ENCODE assay signal across 20 cellular contexts in genomic region chr2:168208652-168209051, GRCh38. TPM values are rescaled to one million over a fixed set of nuclear protein-coding genes. Genes with fewer than 3 reads are reported as not detected.
A peak's percentile ranks its signal among the peaks of the same experiment; 100 is the strongest.
DNase-seq lines count a peak whose midpoint lies in the region; ATAC-seq, FAIRE-seq and TF ChIP-seq lines count a peak whose summit lies in the region.
"Had no signal": no experiment of that assay in that cellular context is flagged by ENCODE, and none has a peak within 500 bp of the region (broad histone marks: within the 10 kb centered on the region; RNA-seq: fewer than 3 reads in every experiment).

No MANE protein-coding gene starts in this region.

- no peak for FAIRE-seq in astrocyte (lab: Jason Lieb, UNC)
- FAIRE-seq: GM19239, urothelium cell line had no signal

- no peak overlapping the region for H2AFZ ChIP-seq in astrocyte (ENCODE audit: low read depth, low read length)
- H2AFZ ChIP-seq in trophoblast cell (ENCODE audit: insufficient read depth, low read length, poor library complexity), result no peak overlapping the region

- no peak overlapping the region for H2AK5ac ChIP-seq in trophoblast cell (ENCODE audit: low read length)

- H3K79me2 ChIP-seq in astrocyte (ENCODE audit: insufficient read depth, low read length) (peaks cover 56% of the 10 kb centered on the region), trophoblast cell (ENCODE audit: control insufficient read depth, insufficient read depth, low read length, poor library complexity) (no peaks in the 10 kb centered on the region)

- no peak for ATAC-seq in CD8-positive, alpha-beta T cell

- H4K12ac ChIP-seq in trophoblast cell (ENCODE audit: low read depth, low read length), result no peak overlapping the region

- H3K9me3 ChIP-seq in astrocyte (ENCODE audit: insufficient read depth, low read depth, low read length), result no peaks in the 10 kb centered on the region
- H3K9me3 ChIP-seq in trophoblast cell (ENCODE audit: insufficient read depth, low read depth, low read length), result no peaks in the 10 kb centered on the region
- H3K9me3 ChIP-seq in CD8-positive, alpha-beta T cell (ENCODE audit: low read length), result no peaks in the 10 kb centered on the region
- no peaks in the 10 kb centered on the region for H3K9me3 ChIP-seq in colonic mucosa
- H3K9me3 ChIP-seq: right atrium auricular region, stomach had no signal

- no peak overlapping the region for H3K4me2 ChIP-seq in astrocyte (ENCODE audit: low read length)
- H3K4me2 ChIP-seq in trophoblast cell (ENCODE audit: low read length), result no peak overlapping the region

- no peaks in the 10 kb centered on the region for H3K9me3 Mint-ChIP-seq in activated naive CD4-positive, alpha-beta T cell treated with anti-CD3 and anti-CD28 coated beads, Interleukin-2, amount 50 U/mL, for 24 hours
- H3K9me3 Mint-ChIP-seq in activated naive CD4-positive, alpha-beta T cell treated with anti-CD3 and anti-CD28 coated beads, Interleukin-2, amount 10 ng/mL, durations not matched to agents 7 days and 5 days, result no peaks in the 10 kb centered on the region
- H3K9me3 Mint-ChIP-seq in astrocyte (ENCODE audit: unreplicated experiment), result no peaks in the 10 kb centered on the region
- no peaks in the 10 kb centered on the region for H3K9me3 Mint-ChIP-seq in CD8-positive, alpha-beta T cell
- H3K9me3 Mint-ChIP-seq: immature natural killer cell had no signal

- TF ChIP-seq CTCF in astrocyte (IDR thresholded peaks at IDR 0.05; ENCODE audit: insufficient read depth, low read depth, low read length) (no peak), colonic mucosa (IDR thresholded peaks at IDR 0.05) (no peak)
- no peak for TF ChIP-seq CTCF in CD8-positive, alpha-beta T cell (IDR thresholded peaks at IDR 0.05)

- H3K36me3 Mint-ChIP-seq in activated naive CD4-positive, alpha-beta T cell treated with anti-CD3 and anti-CD28 coated beads, Interleukin-2, amount 50 U/mL, for 24 hours, result peaks cover 11% of the 10 kb centered on the region
- H3K36me3 Mint-ChIP-seq in activated naive CD4-positive, alpha-beta T cell treated with anti-CD3 and anti-CD28 coated beads, Interleukin-2, amount 10 ng/mL, durations not matched to agents 7 days and 5 days, result peaks cover 18% of the 10 kb centered on the region
- H3K36me3 Mint-ChIP-seq in astrocyte (ENCODE audit: low read depth, unreplicated experiment), result no peaks in the 10 kb centered on the region
- peaks cover 9% of the 10 kb centered on the region for H3K36me3 Mint-ChIP-seq in CD8-positive, alpha-beta T cell

- H3K14ac ChIP-seq in trophoblast cell (ENCODE audit: low read length), result no peak overlapping the region

- H3K36me3 ChIP-seq in astrocyte (ENCODE audit: insufficient read depth, low read length) (no peaks in the 10 kb centered on the region), trophoblast cell (ENCODE audit: control insufficient read depth in 1 of 2, insufficient read depth in 2 of 2, low read length in 2 of 2) (no peaks in the 10 kb centered on the region), colonic mucosa (no peaks in the 10 kb centered on the region)
- no peaks in the 10 kb centered on the region for H3K36me3 ChIP-seq in CD8-positive, alpha-beta T cell (ENCODE audit: insufficient read depth, low read length)
- H3K36me3 ChIP-seq: right atrium auricular region, stomach had no signal

- H3K27me3 Mint-ChIP-seq in activated naive CD4-positive, alpha-beta T cell treated with anti-CD3 and anti-CD28 coated beads, Interleukin-2, amount 50 U/mL, for 24 hours, result no peaks in the 10 kb centered on the region
- H3K27me3 Mint-ChIP-seq in activated naive CD4-positive, alpha-beta T cell treated with anti-CD3 and anti-CD28 coated beads, Interleukin-2, amount 10 ng/mL, durations not matched to agents 7 days and 5 days, result no peaks in the 10 kb centered on the region
- H3K27me3 Mint-ChIP-seq in astrocyte (ENCODE audit: low read depth, unreplicated experiment), result no peaks in the 10 kb centered on the region
- no peaks in the 10 kb centered on the region for H3K27me3 Mint-ChIP-seq in CD8-positive, alpha-beta T cell (ENCODE audit: low read depth)

- H3K9ac ChIP-seq in astrocyte (ENCODE audit: low read length), result no peak overlapping the region
- no peak overlapping the region for H3K9ac ChIP-seq in trophoblast cell (ENCODE audit: low read length)
- no peak overlapping the region for H3K9ac ChIP-seq in colonic mucosa (ENCODE audit: low read depth in 2 of 2, low read length in 2 of 2)

- peaks cover 29% of the 10 kb centered on the region for H3K4me1 ChIP-seq in astrocyte (ENCODE audit: insufficient read depth, low read length)
- peaks cover 0 to 4% of the 10 kb centered on the region in 2 experiments for H3K4me1 ChIP-seq in trophoblast cell (ENCODE audit: control insufficient read depth in 1 of 2, insufficient read depth in 2 of 2, low read length in 2 of 2)
- peaks cover 6% of the 10 kb centered on the region for H3K4me1 ChIP-seq in CD8-positive, alpha-beta T cell (ENCODE audit: insufficient read depth, low read length)
- H3K4me1 ChIP-seq in colonic mucosa, result peaks cover 4% of the 10 kb centered on the region

- intact Hi-C loops in CD8-positive, alpha-beta T cell (cut with DNase I, micrococcal nuclease), result no loop called here
- intact Hi-C loops in colonic mucosa (cut with DNase I), result no loop called here

- no peaks in the 10 kb centered on the region for H3K27me3 ChIP-seq in astrocyte (ENCODE audit: insufficient read depth, low read length)
- no peaks in the 10 kb centered on the region for H3K27me3 ChIP-seq in trophoblast cell (ENCODE audit: insufficient read depth, low read length)
- H3K27me3 ChIP-seq in CD8-positive, alpha-beta T cell (ENCODE audit: insufficient read depth, low read length), result no peaks in the 10 kb centered on the region
- H3K27me3 ChIP-seq in colonic mucosa, result no peaks in the 10 kb centered on the region
- H3K27me3 ChIP-seq: right atrium auricular region, stomach had no signal

- H4K91ac ChIP-seq in trophoblast cell (ENCODE audit: low read depth, low read length), result no peak overlapping the region

- no CpG with 5 or more reads among the region's 2 CpGs for WGBS in trophoblast cell (ENCODE audit: extremely low coverage, insufficient coverage, insufficient read length)

- DNase-seq in activated naive CD4-positive, alpha-beta T cell treated with anti-CD3 and anti-CD28 coated beads, Interleukin-2, amount 10 ng/mL, durations not matched to agents 7 days and 5 days, result no peak
- DNase-seq in HT-29 (ENCODE audit: low spot score), result peak; percentile 51
- no peak for DNase-seq in astrocyte (ENCODE audit: low read depth)
- peak; percentile 10 to 33 for DNase-seq in trophoblast cell
- no peak for DNase-seq in NK-92 (lab: John Stamatoyannopoulos, UW; ENCODE audit: unreplicated experiment)
- no peak for DNase-seq in CD8-positive, alpha-beta T cell
- DNase-seq in colonic mucosa, result no peak
- DNase-seq: activated CD4-positive, alpha-beta T cell treated with anti-CD3 and anti-CD28 coated beads for 4 hours; activated T-cell treated with anti-CD3 and anti-CD28 coated beads, Interleukin-2, amount 50 U/mL, for 1 hour; effector CD8-positive, alpha-beta T cell; immature natural killer cell; NCI-H1048; NCI-H2107; NCI-H526 treated with DMSO at 0.1 percent for 48 hours; nucleus accumbens; stomach had no signal

- H3K4me1 Mint-ChIP-seq in activated naive CD4-positive, alpha-beta T cell treated with anti-CD3 and anti-CD28 coated beads, Interleukin-2, amount 50 U/mL, for 24 hours, result peaks cover 48% of the 10 kb centered on the region
- H3K4me1 Mint-ChIP-seq in activated naive CD4-positive, alpha-beta T cell treated with anti-CD3 and anti-CD28 coated beads, Interleukin-2, amount 10 ng/mL, durations not matched to agents 7 days and 5 days, result peaks cover 40% of the 10 kb centered on the region
- H3K4me1 Mint-ChIP-seq in astrocyte (ENCODE audit: low read depth, unreplicated experiment), result peaks cover 36% of the 10 kb centered on the region
- H3K4me1 Mint-ChIP-seq in CD8-positive, alpha-beta T cell (ENCODE audit: low read depth), result peaks cover 56% of the 10 kb centered on the region

- peaks cover 3% of the 10 kb centered on the region for H4K20me1 ChIP-seq in astrocyte (ENCODE audit: insufficient read depth, low read length)

- CTCF ChIA-PET in activated naive CD4-positive, alpha-beta T cell treated with anti-CD3 and anti-CD28 coated beads, Interleukin-2, amount 10 ng/mL, durations not matched to agents 7 days and 5 days (lab: Charles Lee), result no interaction called here
- CTCF ChIA-PET in CD8-positive, alpha-beta T cell (lab: Charles Lee), result interaction anchor here (1.4 to 1.6 kb wide), 2 partner anchors 24 to 32 kb away, joined by 3 read pairs; no protein-coding TSS in a partner anchor

- no peak overlapping the region for H3K18ac ChIP-seq in trophoblast cell (ENCODE audit: low read length)

- H3K4me3 Mint-ChIP-seq in activated naive CD4-positive, alpha-beta T cell treated with anti-CD3 and anti-CD28 coated beads, Interleukin-2, amount 50 U/mL, for 24 hours, result no peak overlapping the region
- H3K4me3 Mint-ChIP-seq in activated naive CD4-positive, alpha-beta T cell treated with anti-CD3 and anti-CD28 coated beads, Interleukin-2, amount 10 ng/mL, durations not matched to agents 7 days and 5 days, result no peak overlapping the region
- H3K4me3 Mint-ChIP-seq in astrocyte (ENCODE audit: unreplicated experiment), result no peak overlapping the region
- H3K4me3 Mint-ChIP-seq in CD8-positive, alpha-beta T cell, result no peak overlapping the region

- H3K4me3 ChIP-seq in astrocyte (ENCODE audit: insufficient read depth, low read depth, low read length) (no peak overlapping the region), trophoblast cell (ENCODE audit: low read depth, low read length) (no peak overlapping the region), colonic mucosa (no peak overlapping the region)
- no peak overlapping the region for H3K4me3 ChIP-seq in CD8-positive, alpha-beta T cell (ENCODE audit: low read depth, low read length)
- H3K4me3 ChIP-seq: right atrium auricular region, stomach had no signal

- no peak overlapping the region for H3K4ac ChIP-seq in trophoblast cell (ENCODE audit: low read depth, low read length)

- no peak overlapping the region for H4K8ac ChIP-seq in trophoblast cell (ENCODE audit: low read depth, low read length)

- H3K79me1 ChIP-seq in trophoblast cell (ENCODE audit: low read length), result no peaks in the 10 kb centered on the region

- no peak overlapping the region for H2BK12ac ChIP-seq in trophoblast cell (ENCODE audit: low read length)

- peak overlapping the region; percentile 12 for H3K27ac ChIP-seq in astrocyte (ENCODE audit: low read depth, low read length)
- no peak overlapping the region for H3K27ac ChIP-seq in trophoblast cell (ENCODE audit: low read depth, low read length)
- no peak overlapping the region for H3K27ac ChIP-seq in CD8-positive, alpha-beta T cell (ENCODE audit: low read depth, low read length)
- H3K27ac ChIP-seq in colonic mucosa, result no peak overlapping the region
- H3K27ac ChIP-seq: right atrium auricular region, stomach had no signal

- no peak overlapping the region for H2BK120ac ChIP-seq in trophoblast cell (ENCODE audit: insufficient read depth, low read length, poor library complexity)

- POLR2A ChIA-PET in CD8-positive, alpha-beta T cell (lab: Charles Lee), result no interaction called here

- no peak overlapping the region for H2BK5ac ChIP-seq in trophoblast cell (ENCODE audit: low read depth, low read length, poor library complexity)

- H3K27ac Mint-ChIP-seq in activated naive CD4-positive, alpha-beta T cell treated with anti-CD3 and anti-CD28 coated beads, Interleukin-2, amount 50 U/mL, for 24 hours, result peak overlapping the region; percentile 1
- no peak overlapping the region for H3K27ac Mint-ChIP-seq in activated naive CD4-positive, alpha-beta T cell treated with anti-CD3 and anti-CD28 coated beads, Interleukin-2, amount 10 ng/mL, durations not matched to agents 7 days and 5 days
- H3K27ac Mint-ChIP-seq in astrocyte (ENCODE audit: unreplicated experiment), result no peak overlapping the region
- no peak overlapping the region for H3K27ac Mint-ChIP-seq in CD8-positive, alpha-beta T cell

- no peak overlapping the region for H3K23ac ChIP-seq in trophoblast cell (ENCODE audit: low read length)

RNA-seq across cellular contexts. Expression of gene STK39, which starts 38.7 kb away (rescaled TPM):
- 37.7 and 37.8 TPM in 2 replicates for total RNA-seq in HT-29 (2014; rRNA removed; shearing (Covaris generic))
- 23.4 and 26.6 TPM in 2 replicates for total RNA-seq in astrocyte
- 4.8 and 4.9 TPM in 2 replicates for polyA plus RNA-seq in trophoblast cell (2013)
- 1 to 10 TPM; 7.5 to 9.6 TPM for total RNA-seq in CD8-positive, alpha-beta T cell
- total RNA-seq in colonic mucosa, result 10 to 100 TPM; 35.9 to 41.2 TPM

Comparison
In these comparisons a context has a peak if more than half of its experiments do, and no peak if none do; other contexts are left out.
1. DNase-seq: peak in HT-29 (single experiment) and trophoblast cell (2 of 2); none in activated naive CD4-positive, alpha-beta T cell treated with anti-CD3 and anti-CD28 coated beads, Interleukin-2, amount 10 ng/mL, durations not matched to agents 7 days and 5 days (single experiment), astrocyte (single experiment), NK-92 (single experiment), CD8-positive, alpha-beta T cell (0 of 7) and colonic mucosa (single experiment).